34 cellular contexts compared by ENCODE assay signal in the genomic region with DNA sequence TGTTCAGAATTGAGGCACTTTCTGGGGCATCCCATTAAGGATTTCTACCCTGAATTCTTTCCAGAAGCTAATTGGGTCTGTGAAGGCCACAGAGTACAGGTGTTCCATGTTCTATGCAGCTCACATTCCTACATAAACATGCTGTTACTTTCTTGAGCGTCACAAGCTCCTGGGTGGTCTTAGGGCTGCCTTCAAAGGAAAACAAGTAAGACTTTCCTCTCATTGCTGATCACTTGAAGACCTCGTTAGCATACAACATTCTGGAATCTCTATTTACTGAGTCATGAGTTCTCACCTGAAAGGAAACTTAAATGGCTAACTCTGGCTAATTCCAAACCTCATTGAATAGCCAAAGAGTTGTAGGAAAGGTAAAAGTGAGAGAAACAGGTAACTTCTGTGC.
"Had no signal": no experiment of that assay in that cellular context is flagged by ENCODE, and none has a peak within 500 bp of the region (broad histone marks: within the 10 kb centered on the region; RNA-seq: fewer than 3 reads in every experiment).

No MANE protein-coding gene starts in this region.

- H3K27ac Mint-ChIP-seq: activated CD4-positive, alpha-beta memory T cell treated with anti-CD3 and anti-CD28 coated beads, Interleukin-2, amount 10 ng/mL, durations not matched to agents 7 days and 5 days; activated CD4-positive, alpha-beta T cell treated with anti-CD3 and anti-CD28 coated beads, Interleukin-2, amount 10 ng/mL, durations not matched to agents 7 days and 5 days; activated naive CD4-positive, alpha-beta T cell treated with anti-CD3 and anti-CD28 coated beads, Interleukin-2, amount 10 ng/mL, durations not matched to agents 7 days and 5 days; activated naive CD8-positive, alpha-beta T cell treated with anti-CD3 and anti-CD28 coated beads, Interleukin-2, amount 10 ng/mL, durations not matched to agents 7 days and 5 days; activated T-cell treated with anti-CD3 and anti-CD28 coated beads, Interleukin-2, amount 50 U/mL, for 24 hours; brain; effector memory CD8-positive, alpha-beta T cell; immature natural killer cell; naive thymus-derived CD4-positive, alpha-beta T cell; stimulated activated naive B cell treated with anti-CD40 and anti-IgM and Interleukin-4, amounts not matched to agents 10 μg/mL and 1 μg/mL and 100 μg/mL, for 72 hours had no signal

- H3K27me3 ChIP-seq: ascending aorta, cardiac muscle cell, foreskin keratinocyte, pancreas, right atrium auricular region, suprapubic skin, tibial artery, upper lobe of right lung had no signal

- DNase-seq: activated CD4-positive, alpha-beta memory T cell treated with anti-CD3 and anti-CD28 coated beads, Interleukin-2, amount 10 ng/mL, durations not matched to agents 7 days and 5 days; activated CD4-positive, alpha-beta T cell treated with anti-CD3 and anti-CD28 coated beads for 1 hour; activated CD4-positive, alpha-beta T cell treated with anti-CD3 and anti-CD28 coated beads, Interleukin-2, amount 10 ng/mL, durations not matched to agents 7 days and 5 days; activated CD8-positive, alpha-beta memory T cell treated with anti-CD3 and anti-CD28 coated beads, Interleukin-2, amount 50 U/mL, for 48 hours; activated gamma-delta T cell; activated naive CD4-positive, alpha-beta T cell treated with anti-CD3 and anti-CD28 coated beads, Interleukin-2, amount 10 ng/mL, durations not matched to agents 7 days and 5 days; activated naive CD8-positive, alpha-beta T cell treated with anti-CD3 and anti-CD28 coated beads, Interleukin-2, amount 10 ng/mL, durations not matched to agents 7 days and 5 days; activated T-cell treated with anti-CD3 and anti-CD28 coated beads, Interleukin-2, amount 50 U/mL, for 24 hours; cortex of kidney; effector memory CD8-positive, alpha-beta T cell; foreskin keratinocyte; heart left ventricle; hypothalamus; immature natural killer cell; kidney; left colon; midbrain; naive thymus-derived CD4-positive, alpha-beta T cell; nucleus accumbens; pancreas; psoas muscle; stimulated activated CD4-positive, alpha-beta T cell treated with anti-CD3 and anti-CD28 coated beads, Interleukin-15, amount 100 ng/mL, for 24 hours; stimulated activated CD4-positive, alpha-beta T cell treated with anti-CD3 and anti-CD28 coated beads, Interleukin-2, amount 100 ng/mL, for 24 hours; stimulated activated naive B cell treated with anti-CD40 and anti-IgM and Interleukin-4, amounts not matched to agents 10 μg/mL and 1 μg/mL and 100 μg/mL, for 72 hours; T-helper 2 cell; tibial artery; upper lobe of right lung had no signal

- H3K36me3 Mint-ChIP-seq: activated naive CD4-positive, alpha-beta T cell treated with anti-CD3 and anti-CD28 coated beads, Interleukin-2, amount 10 ng/mL, durations not matched to agents 7 days and 5 days; activated naive CD8-positive, alpha-beta T cell treated with anti-CD3 and anti-CD28 coated beads, Interleukin-2, amount 10 ng/mL, durations not matched to agents 7 days and 5 days; brain; immature natural killer cell; naive thymus-derived CD4-positive, alpha-beta T cell; stimulated activated naive B cell treated with anti-CD40 and anti-IgM and Interleukin-4, amounts not matched to agents 10 μg/mL and 1 μg/mL and 100 μg/mL, for 72 hours had no signal

- H3K4me3 ChIP-seq: ascending aorta, cardiac muscle cell, heart left ventricle, pancreas, psoas muscle, right atrium auricular region, smooth muscle cell, suprapubic skin, tibial artery, upper lobe of right lung had no signal

- H3K27ac ChIP-seq: ascending aorta, cardiac muscle cell, foreskin keratinocyte, heart left ventricle, pancreas, psoas muscle, right atrium auricular region, suprapubic skin, tibial artery, upper lobe of right lung had no signal

- H3K27me3 Mint-ChIP-seq: activated CD4-positive, alpha-beta memory T cell treated with anti-CD3 and anti-CD28 coated beads, Interleukin-2, amount 10 ng/mL, durations not matched to agents 7 days and 5 days; activated naive CD4-positive, alpha-beta T cell treated with anti-CD3 and anti-CD28 coated beads, Interleukin-2, amount 10 ng/mL, durations not matched to agents 7 days and 5 days had no signal

- H3K4me1 Mint-ChIP-seq: activated naive CD4-positive, alpha-beta T cell treated with anti-CD3 and anti-CD28 coated beads, Interleukin-2, amount 10 ng/mL, durations not matched to agents 7 days and 5 days; brain; immature natural killer cell had no signal

- H3K9me3 Mint-ChIP-seq: activated CD4-positive, alpha-beta memory T cell treated with anti-CD3 and anti-CD28 coated beads, Interleukin-2, amount 10 ng/mL, durations not matched to agents 7 days and 5 days; activated CD4-positive, alpha-beta T cell treated with anti-CD3 and anti-CD28 coated beads, Interleukin-2, amount 10 ng/mL, durations not matched to agents 7 days and 5 days; activated naive CD4-positive, alpha-beta T cell treated with anti-CD3 and anti-CD28 coated beads, Interleukin-2, amount 10 ng/mL, durations not matched to agents 7 days and 5 days; activated naive CD8-positive, alpha-beta T cell treated with anti-CD3 and anti-CD28 coated beads, Interleukin-2, amount 10 ng/mL, durations not matched to agents 7 days and 5 days; activated T-cell treated with anti-CD3 and anti-CD28 coated beads, Interleukin-2, amount 50 U/mL, for 24 hours; brain; effector memory CD8-positive, alpha-beta T cell; immature natural killer cell; naive thymus-derived CD4-positive, alpha-beta T cell; stimulated activated naive B cell treated with anti-CD40 and anti-IgM and Interleukin-4, amounts not matched to agents 10 μg/mL and 1 μg/mL and 100 μg/mL, for 72 hours had no signal

- H3K9me3 ChIP-seq: ascending aorta, heart left ventricle, pancreas, psoas muscle, right atrium auricular region, suprapubic skin, tibial artery, upper lobe of right lung had no signal

- H3K36me3 ChIP-seq: ascending aorta, cardiac muscle cell, heart left ventricle, pancreas, right atrium auricular region, suprapubic skin, tibial artery, upper lobe of right lung had no signal

- H3K4me3 Mint-ChIP-seq: activated CD4-positive, alpha-beta memory T cell treated with anti-CD3 and anti-CD28 coated beads, Interleukin-2, amount 10 ng/mL, durations not matched to agents 7 days and 5 days; activated CD4-positive, alpha-beta T cell treated with anti-CD3 and anti-CD28 coated beads, Interleukin-2, amount 10 ng/mL, durations not matched to agents 7 days and 5 days; activated naive CD4-positive, alpha-beta T cell treated with anti-CD3 and anti-CD28 coated beads, Interleukin-2, amount 10 ng/mL, durations not matched to agents 7 days and 5 days; activated naive CD8-positive, alpha-beta T cell treated with anti-CD3 and anti-CD28 coated beads, Interleukin-2, amount 10 ng/mL, durations not matched to agents 7 days and 5 days; activated T-cell treated with anti-CD3 and anti-CD28 coated beads, Interleukin-2, amount 50 U/mL, for 24 hours; brain; effector memory CD8-positive, alpha-beta T cell; immature natural killer cell; naive thymus-derived CD4-positive, alpha-beta T cell; stimulated activated naive B cell treated with anti-CD40 and anti-IgM and Interleukin-4, amounts not matched to agents 10 μg/mL and 1 μg/mL and 100 μg/mL, for 72 hours had no signal

- ATAC-seq: effector memory CD8-positive, alpha-beta T cell; esophagus mucosa; foreskin keratinocyte; heart left ventricle; left colon; naive thymus-derived CD4-positive, alpha-beta T cell; pancreas; psoas muscle; stimulated activated naive B cell treated with anti-CD40 and anti-IgM and Interleukin-4, amounts not matched to agents 10 μg/mL and 1 μg/mL and 100 μg/mL, for 72 hours; upper lobe of right lung had no signal

- H3K4me2 ChIP-seq: smooth muscle cell had no signal

- H3K4me1 ChIP-seq: ascending aorta, pancreas, psoas muscle, right atrium auricular region, suprapubic skin, tibial artery, upper lobe of right lung had no signal
